In genomic region chr17:27318228-27318627, GRCh38 we compare ENCODE assay signal across 26 cellular contexts.
A peak's percentile ranks its signal among the peaks of the same experiment; 100 is the strongest.
DNase-seq lines count a peak whose midpoint lies in the region; TF ChIP-seq lines count a peak whose summit lies in the region.
"Had no signal": no experiment of that assay in that cellular context is flagged by ENCODE, and none has a peak within 500 bp of the region (broad histone marks: within the 10 kb centered on the region; RNA-seq: fewer than 3 reads in every experiment).

No MANE protein-coding gene starts in this region.

- peak overlapping the region in 2 of 3 experiments; percentile 32 to 59 for H3K27ac Mint-ChIP-seq in nephron
- H3K27ac Mint-ChIP-seq: activated naive CD8-positive, alpha-beta T cell; CD4-positive, alpha-beta memory T cell had no signal

- TF ChIP-seq EP300 in Ishikawa (IDR thresholded peaks at IDR 0.05; ENCODE audit: borderline replicate concordance) = no peak

- H3K4me3 ChIP-seq in coronary artery = no peak overlapping the region
- H3K4me3 ChIP-seq: breast epithelium, psoas muscle, stomach, transverse colon had no signal

- H3K4me3 Mint-ChIP-seq in nephron = no peak overlapping the region
- H3K4me3 Mint-ChIP-seq: activated naive CD8-positive, alpha-beta T cell; CD4-positive, alpha-beta memory T cell; naive thymus-derived CD4-positive, alpha-beta T cell had no signal

- peaks cover 56% of the 10 kb centered on the region for H3K36me3 Mint-ChIP-seq in nephron (ENCODE audit: low read depth)

- H3K4me1 Mint-ChIP-seq in nephron = peaks cover 41% of the 10 kb centered on the region

- H3K27me3 Mint-ChIP-seq in nephron (ENCODE audit: low read depth) = no peaks in the 10 kb centered on the region
- H3K27me3 Mint-ChIP-seq: activated naive CD8-positive, alpha-beta T cell; CD4-positive, alpha-beta memory T cell; naive thymus-derived CD4-positive, alpha-beta T cell had no signal

- H3K27ac ChIP-seq in coronary artery = peak overlapping the region in 1 of 2 donors; percentile 69
- H3K27ac ChIP-seq: breast epithelium, psoas muscle had no signal

- TF ChIP-seq CTCF in coronary artery (IDR thresholded peaks at IDR 0.05) (no peak), nephron (IDR thresholded peaks at IDR 0.05; ENCODE audit: unreplicated experiment in 3 of 3) (no peak)

- DNase-seq in NCI-H345 (lab: John Stamatoyannopoulos, UW) = peak; percentile 11
- DNase-seq in NCI-H345 treated with DMSO at 0.1 percent for 48 hours (lab: John Stamatoyannopoulos, UW; ENCODE audit: unreplicated experiment) = no peak
- DNase-seq in coronary artery (ENCODE audit: low spot score) = peak; percentile 47
- DNase-seq in NCI-H2171 (lab: John Stamatoyannopoulos, UW) = no peak
- no peak for DNase-seq in foreskin melanocyte
- no peak for DNase-seq in NCI-H2029 (lab: John Stamatoyannopoulos, UW)
- DNase-seq: activated effector memory CD4-positive, alpha-beta T cell treated with Interleukin-2 at 50 U/mL for 16 hours; AML-193; CD4-positive, alpha-beta memory T cell; Kasumi-1; left ventricle myocardium superior; naive thymus-derived CD4-positive, alpha-beta T cell; NCI-H1417; NCI-H2081; occipital lobe; psoas muscle; SHP77 treated with DMSO at 0.1 percent for 48 hours; stimulated activated CD4-positive, alpha-beta T cell treated with anti-CD3 and anti-CD28 coated beads, Interleukin-12 subunit alpha, Interleukin-12 subunit beta, amount 100 ng/mL, for 4 hours; stimulated activated CD4-positive, alpha-beta T cell treated with anti-CD3 and anti-CD28 coated beads, Interleukin-2, amount 100 ng/mL, for 48 hours; stomach; SW 1271; transverse colon had no signal

- H3K9me3 Mint-ChIP-seq in nephron = no peaks in the 10 kb centered on the region
- H3K9me3 Mint-ChIP-seq: CD4-positive, alpha-beta memory T cell; naive thymus-derived CD4-positive, alpha-beta T cell had no signal

- TF ChIP-seq RAD21 in Ishikawa (IDR thresholded peaks at IDR 0.05; ENCODE audit: low read depth) = no peak

TF ChIP-seq in Ishikawa, 13 proteins besides CTCF, POLR2A, EP300 and RAD21:
- TF ChIP-seq NFIC (IDR thresholded peaks at IDR 0.05) (peak; percentile 67), YY1 (IDR thresholded peaks at IDR 0.05; ENCODE audit: low read depth) (no peak)

Comparison
In these comparisons a context has a peak if more than half of its experiments do, and no peak if none do; other contexts are left out.
1. DNase-seq: peak in NCI-H345 (single experiment) and coronary artery (single experiment); none in NCI-H345 treated with DMSO at 0.1 percent for 48 hours (single experiment), NCI-H2171 (single experiment), foreskin melanocyte (single experiment) and NCI-H2029 (single experiment).